Comparison of ENCODE assay signal across 29 cellular contexts in the genomic region with DNA sequence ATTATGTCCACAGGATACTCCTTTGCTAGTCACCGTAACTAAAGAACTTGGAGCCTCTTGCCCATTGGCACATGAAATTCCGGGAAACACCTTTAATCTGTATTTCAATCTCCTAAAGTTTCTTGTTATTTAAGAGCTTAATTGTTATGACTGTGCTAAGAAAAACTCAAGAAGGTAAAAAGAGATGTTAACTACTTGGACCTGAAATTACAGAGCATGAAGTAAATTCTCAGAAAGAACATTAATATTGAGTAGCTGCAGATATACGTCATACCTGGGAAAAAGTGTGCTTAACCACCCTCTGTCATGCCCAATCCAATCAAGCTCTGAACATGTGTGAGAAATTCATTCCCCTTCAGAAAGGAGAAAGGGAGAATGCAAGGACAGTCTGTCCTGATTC.
"Had no signal": no experiment of that assay in that cellular context is flagged by ENCODE, and none has a peak within 500 bp of the region (broad histone marks: within the 10 kb centered on the region; RNA-seq: fewer than 3 reads in every experiment).

No MANE protein-coding gene starts in this region.

- H3K27ac Mint-ChIP-seq: naive thymus-derived CD8-positive, alpha-beta T cell; nephron; stimulated activated naive B cell treated with anti-CD40 and anti-IgM and Interleukin-4, amounts not matched to agents 10 μg/mL and 1 μg/mL and 100 μg/mL, for 72 hours; type B pancreatic cell had no signal

- H3K9ac ChIP-seq: parathyroid adenoma had no signal

- H3K4me3 Mint-ChIP-seq: naive thymus-derived CD8-positive, alpha-beta T cell; nephron; neural crest cell; stimulated activated naive B cell treated with anti-CD40 and anti-IgM and Interleukin-4, amounts not matched to agents 10 μg/mL and 1 μg/mL and 100 μg/mL, for 72 hours; type B pancreatic cell had no signal

- H3K36me3 Mint-ChIP-seq: naive thymus-derived CD8-positive, alpha-beta T cell; stimulated activated naive B cell treated with anti-CD40 and anti-IgM and Interleukin-4, amounts not matched to agents 10 μg/mL and 1 μg/mL and 100 μg/mL, for 72 hours; type B pancreatic cell had no signal

- ATAC-seq: left cardiac atrium; left lung; lower lobe of right lung; naive thymus-derived CD8-positive, alpha-beta T cell; psoas muscle; sciatic nerve; stimulated activated naive B cell treated with anti-CD40 and anti-IgM and Interleukin-4, amounts not matched to agents 10 μg/mL and 1 μg/mL and 100 μg/mL, for 72 hours; stimulated activated naive CD8-positive, alpha-beta T cell treated with anti-CD3 and anti-CD28 coated beads, Interleukin-15, Interleukin-2, amounts not matched to agents 100 U/mL and 50 U/mL, for 24 hours had no signal

- H3K79me2 ChIP-seq: parathyroid adenoma had no signal

- H3K9me3 ChIP-seq: left lung, lower lobe of right lung, neutrophil, psoas muscle, right atrium auricular region, suprapubic skin, thoracic aorta, tibial artery, uterus had no signal

- H3K27me3 Mint-ChIP-seq: naive thymus-derived CD8-positive, alpha-beta T cell; stimulated activated naive B cell treated with anti-CD40 and anti-IgM and Interleukin-4, amounts not matched to agents 10 μg/mL and 1 μg/mL and 100 μg/mL, for 72 hours; type B pancreatic cell had no signal

- DNase-seq: hippocampal formation; kidney glomerular epithelial cell; left cardiac atrium; left lung; lower lobe of right lung; mammary epithelial cell; mesenchymal stem cell; naive thymus-derived CD8-positive, alpha-beta T cell; occipital lobe; psoas muscle; stimulated activated CD4-positive, alpha-beta T cell treated with anti-CD3 and anti-CD28 coated beads, Interleukin-12 subunit alpha, Interleukin-12 subunit beta, amount 100 ng/mL, for 4 hours; stimulated activated CD4-positive, alpha-beta T cell treated with anti-CD3 and anti-CD28 coated beads, Interleukin-15, amount 100 ng/mL, for 24 hours; stimulated activated CD4-positive, alpha-beta T cell treated with anti-CD3 and anti-CD28 coated beads, Interleukin-2, amount 100 ng/mL, for 24 hours; stimulated activated CD4-positive, alpha-beta T cell treated with anti-CD3 and anti-CD28 coated beads, Interleukin-4, amount 100 ng/mL, for 1 hour; stimulated activated naive B cell treated with anti-CD40 and anti-IgM and Interleukin-4, amounts not matched to agents 10 μg/mL and 1 μg/mL and 100 μg/mL, for 72 hours; stimulated activated naive CD8-positive, alpha-beta T cell treated with anti-CD3 and anti-CD28 coated beads, Interleukin-15, Interleukin-2, amounts not matched to agents 100 U/mL and 50 U/mL, for 24 hours; tibial artery; uterus had no signal

- H3K27ac ChIP-seq: left lung, lower lobe of right lung, neutrophil, parathyroid adenoma, psoas muscle, right atrium auricular region, skin epidermis, suprapubic skin, thoracic aorta, tibial artery, uterus had no signal

- H3K27me3 ChIP-seq: left lung, neutrophil, right atrium auricular region, suprapubic skin, tibial artery, uterus had no signal

- H3K4me3 ChIP-seq: left lung, lower lobe of right lung, psoas muscle, right atrium auricular region, skin epidermis, suprapubic skin, thoracic aorta, tibial artery, uterus had no signal

- H3K9me3 Mint-ChIP-seq: naive thymus-derived CD8-positive, alpha-beta T cell; nephron; neural crest cell; stimulated activated naive B cell treated with anti-CD40 and anti-IgM and Interleukin-4, amounts not matched to agents 10 μg/mL and 1 μg/mL and 100 μg/mL, for 72 hours; type B pancreatic cell had no signal

- H3K36me3 ChIP-seq: left lung, lower lobe of right lung, neutrophil, right atrium auricular region, suprapubic skin, thoracic aorta, tibial artery, uterus had no signal

- FAIRE-seq: keratinocyte had no signal

- H2AFZ ChIP-seq: parathyroid adenoma had no signal

- H3K4me1 ChIP-seq: left lung, lower lobe of right lung, parathyroid adenoma, psoas muscle, right atrium auricular region, suprapubic skin, uterus had no signal

- H3K4me1 Mint-ChIP-seq: naive thymus-derived CD8-positive, alpha-beta T cell; nephron; neural crest cell; stimulated activated naive B cell treated with anti-CD40 and anti-IgM and Interleukin-4, amounts not matched to agents 10 μg/mL and 1 μg/mL and 100 μg/mL, for 72 hours had no signal
